ENCODE assay signal across 11 cellular contexts in genomic region chr12:121787063-121787774, GRCh38. TPM values are rescaled to one million over a fixed set of nuclear protein-coding genes. Genes with fewer than 3 reads are reported as not detected.
A peak's percentile ranks its signal among the peaks of the same experiment; 100 is the strongest.
DNase-seq lines count a peak whose midpoint lies in the region; ATAC-seq and TF ChIP-seq lines count a peak whose summit lies in the region.
"Had no signal": no experiment of that assay in that cellular context is flagged by ENCODE, and none has a peak within 500 bp of the region (broad histone marks: within the 10 kb centered on the region; RNA-seq: fewer than 3 reads in every experiment).

No MANE protein-coding gene starts in this region.

- H3K4me3 Mint-ChIP-seq in activated naive CD8-positive, alpha-beta T cell treated with anti-CD3 and anti-CD28 coated beads, Interleukin-2, amount 50 U/mL, for 24 hours, result peak overlapping the region; percentile 61

- no peak for ATAC-seq in activated naive CD8-positive, alpha-beta T cell treated with anti-CD3 and anti-CD28 coated beads, Interleukin-2, amount 50 U/mL, for 24 hours
- ATAC-seq in mucosa of descending colon, result peak; percentile 17
- ATAC-seq in HG03045 (IDR thresholded peaks at IDR 0.05; ENCODE audit: unreplicated experiment), result no peak

- H3K4me1 Mint-ChIP-seq in activated naive CD8-positive, alpha-beta T cell treated with anti-CD3 and anti-CD28 coated beads, Interleukin-2, amount 50 U/mL, for 24 hours, result peaks cover 96% of the 10 kb centered on the region

- BruUV-seq in OCI-LY7 (replicated peaks; lab: Mats Ljungman, UMichigan), result no TSS peak

- H3K27ac Mint-ChIP-seq in activated naive CD8-positive, alpha-beta T cell treated with anti-CD3 and anti-CD28 coated beads, Interleukin-2, amount 50 U/mL, for 24 hours, result peak overlapping the region; percentile 100

- POLR2A ChIA-PET in OCI-LY7 (lab: Charles Lee), result interaction anchor here (0.7 to 1.5 kb wide), 3 partner anchors 16 to 1748 kb away, joined by 3 to 4 read pairs (median 4); partner anchors contain the start of gene TMEM120B

- H3K9me3 Mint-ChIP-seq in activated naive CD8-positive, alpha-beta T cell treated with anti-CD3 and anti-CD28 coated beads, Interleukin-2, amount 50 U/mL, for 24 hours, result no peaks in the 10 kb centered on the region

- H2AFZ ChIP-seq in OCI-LY7 (ENCODE audit: low read length), result no peak overlapping the region

- TF ChIP-seq CTCF in C4-2B (conservative IDR thresholded peaks at IDR 0.05) (no peak), OCI-LY7 (conservative IDR thresholded peaks at IDR 0.05; ENCODE audit: low read length) (no peak), mucosa of descending colon (IDR thresholded peaks at IDR 0.05) (no peak)

- peaks cover 64% of the 10 kb centered on the region for H3K4me1 ChIP-seq in OCI-LY7 (ENCODE audit: insufficient read depth, low read length, poor library complexity, severe bottlenecking)
- peaks cover 21% of the 10 kb centered on the region for H3K4me1 ChIP-seq in mucosa of descending colon (ENCODE audit: low read depth)

- peaks cover 46% of the 10 kb centered on the region for H3K36me3 Mint-ChIP-seq in activated naive CD8-positive, alpha-beta T cell treated with anti-CD3 and anti-CD28 coated beads, Interleukin-2, amount 50 U/mL, for 24 hours (ENCODE audit: low read depth)

- H3K9me2 ChIP-seq in OCI-LY7 (ENCODE audit: insufficient read depth, low read length), result no peaks in the 10 kb centered on the region

- no peaks in the 10 kb centered on the region for H3K27me3 Mint-ChIP-seq in activated naive CD8-positive, alpha-beta T cell treated with anti-CD3 and anti-CD28 coated beads, Interleukin-2, amount 50 U/mL, for 24 hours

- H3K27ac ChIP-seq in C4-2B, result peak overlapping the region; percentile 20
- H3K27ac ChIP-seq in OCI-LY7 (ENCODE audit: low read depth, low read length, poor library complexity, severe bottlenecking), result peak overlapping the region; percentile 22

- H3K4me2 ChIP-seq in OCI-LY7 (ENCODE audit: low read length), result peak overlapping the region; percentile 36; the same call in 1 of the 2 replicates

- DNase-seq in OCI-LY7 (ENCODE audit: low spot score) (no peak), mucosa of descending colon (peak; percentile 55 to 87 (median 67)), medulla oblongata (ENCODE audit: extremely low spot score) (no peak), Ammon's horn (ENCODE audit: low spot score) (no peak), SHP77 treated with DMSO at 0.1 percent for 48 hours (lab: John Stamatoyannopoulos, UW) (no peak)
- no peak for DNase-seq in activated naive CD8-positive, alpha-beta T cell treated with anti-CD3 and anti-CD28 coated beads, Interleukin-2, amount 50 U/mL, for 24 hours
- DNase-seq: DMS79 treated with DMSO at 0.1 percent for 48 hours, OCI-M1 had no signal

- H3K4me3 ChIP-seq in OCI-LY7 (ENCODE audit: low read depth, low read length, poor library complexity, severe bottlenecking) (no peak overlapping the region), mucosa of descending colon (no peak overlapping the region)
- H3K4me3 ChIP-seq: suprapubic skin had no signal

- intact Hi-C loops in OCI-LY7 (cut with micrococcal nuclease; ENCODE audit: unreplicated experiment) (no loop called here), mucosa of descending colon (cut with DNase I, micrococcal nuclease) (no loop called here)

- H3K36me3 ChIP-seq in OCI-LY7 (ENCODE audit: insufficient read depth, low read length) (no peaks in the 10 kb centered on the region), mucosa of descending colon (ENCODE audit: low read depth) (no peaks in the 10 kb centered on the region)
- H3K36me3 ChIP-seq: suprapubic skin had no signal

- CTCF ChIA-PET in OCI-LY7 (lab: Charles Lee; ENCODE audit: unreplicated experiment), result interaction anchor here (0.6 kb wide), 1 partner anchor 10 kb away, joined by 5 read pairs; no protein-coding TSS in a partner anchor

- H4K20me1 ChIP-seq in OCI-LY7 (ENCODE audit: insufficient read depth, low read length), result no peaks in the 10 kb centered on the region

- H3K9me3 ChIP-seq in OCI-LY7 (ENCODE audit: low read length) (no peaks in the 10 kb centered on the region), mucosa of descending colon (no peaks in the 10 kb centered on the region)
- H3K9me3 ChIP-seq: suprapubic skin had no signal

- H3K79me2 ChIP-seq in OCI-LY7 (ENCODE audit: insufficient read depth, low read depth, low read length), result no peaks in the 10 kb centered on the region

RNA-seq across cellular contexts. Expression of gene RHOF, which starts 6.3 kb away (rescaled TPM):
- total RNA-seq in OCI-LY7 (2014; rRNA removed; shearing (Covaris generic)), result 23.5 and 29.2 TPM in 2 replicates
- total RNA-seq in OCI-LY7 (2022), result 45.7 and 53.7 TPM in 2 replicates
- total RNA-seq in mucosa of descending colon, result 10 to 100 TPM; 45.5 to 86.7 (median 83.2) TPM

RNA-seq across cellular contexts. Expression of gene SETD1B, which starts 16.6 kb away (rescaled TPM):
- total RNA-seq in OCI-LY7 (2014; rRNA removed; shearing (Covaris generic)), result 3.3 and 4.7 TPM in 2 replicates
- total RNA-seq in OCI-LY7 (2022) (22.5 and 24.3 TPM in 2 replicates), mucosa of descending colon (10 to 100 TPM; 23.8 to 38.3 (median 27.5) TPM)

Comparison
In these comparisons a context has a peak if more than half of its experiments do, and no peak if none do; other contexts are left out.
1. DNase-seq: peak in mucosa of descending colon (3 of 3); none in OCI-LY7 (single experiment), activated naive CD8-positive, alpha-beta T cell treated with anti-CD3 and anti-CD28 coated beads, Interleukin-2, amount 50 U/mL, for 24 hours (single experiment), medulla oblongata (single experiment), Ammon's horn (single experiment) and SHP77 treated with DMSO at 0.1 percent for 48 hours (single experiment).